Comparison of ENCODE assay signal across 8 cellular contexts in the genomic region with DNA sequence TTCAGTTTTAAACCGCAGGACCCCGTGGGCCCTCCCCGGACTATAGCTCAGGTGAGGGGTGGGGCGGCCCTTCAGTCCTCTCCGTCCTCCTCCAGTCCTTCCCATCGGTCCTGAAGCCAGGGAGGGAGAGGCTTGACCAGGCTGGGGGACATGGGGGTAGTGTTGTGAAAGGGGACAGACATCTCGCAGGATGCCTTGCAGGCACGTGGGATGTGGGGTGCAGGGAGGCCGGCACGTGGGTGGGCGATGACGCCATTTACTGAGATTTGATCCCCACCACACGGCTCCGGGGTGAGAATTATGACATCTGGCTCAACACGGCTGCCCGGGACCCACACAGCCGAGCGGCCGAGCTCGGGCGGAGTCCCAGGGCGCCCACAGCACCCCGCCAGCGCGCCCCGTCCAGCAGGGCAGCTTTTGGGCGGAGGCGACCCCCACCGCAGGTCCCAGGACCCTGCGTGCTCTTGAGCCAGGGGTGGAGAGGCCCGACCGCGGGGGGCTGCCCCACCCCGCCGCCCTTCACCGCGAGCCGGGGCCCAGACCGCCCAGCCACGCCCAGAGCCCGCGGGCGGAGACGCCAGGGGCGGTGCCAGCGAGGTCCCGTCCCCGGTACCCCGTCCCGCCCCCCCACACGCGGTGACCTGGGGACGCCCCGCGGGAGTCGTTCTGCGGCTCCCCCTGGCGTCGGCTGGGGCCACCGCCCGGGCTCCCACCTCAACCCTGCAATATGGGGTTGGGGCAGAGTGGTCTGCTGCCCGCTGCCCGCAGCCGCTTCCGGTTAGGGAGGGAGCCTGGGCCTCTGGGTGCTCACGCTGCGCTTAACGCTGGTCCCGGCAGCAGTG.
DNase-seq lines count a peak whose midpoint lies in the region; ATAC-seq and TF ChIP-seq lines count a peak whose summit lies in the region.

No MANE protein-coding gene starts in this region.

- no peaks in the 10 kb centered on the region for H3K4me1 ChIP-seq in iPS-20b (ENCODE audit: insufficient read depth, low read length)

- no peak overlapping the region for H3K27ac Mint-ChIP-seq in activated naive CD8-positive, alpha-beta T cell treated with anti-CD3 and anti-CD28 coated beads, Interleukin-2, amount 50 U/mL, for 24 hours

- no peaks in the 10 kb centered on the region for H3K9me3 Mint-ChIP-seq in activated naive CD8-positive, alpha-beta T cell treated with anti-CD3 and anti-CD28 coated beads, Interleukin-2, amount 50 U/mL, for 24 hours

- H3K9me2 ChIP-seq in SU-DHL-6 (replicated peaks; ENCODE audit: insufficient read depth, low read length): no peaks in the 10 kb centered on the region

- peak overlapping the region; percentile 37 for H3K4me2 ChIP-seq in SU-DHL-6 (ENCODE audit: low read depth, low read length, poor library complexity, severe bottlenecking)

- no peaks in the 10 kb centered on the region for H3K36me3 Mint-ChIP-seq in activated naive CD8-positive, alpha-beta T cell treated with anti-CD3 and anti-CD28 coated beads, Interleukin-2, amount 50 U/mL, for 24 hours (ENCODE audit: low read depth)

- no peaks in the 10 kb centered on the region for H3K9me3 ChIP-seq in SU-DHL-6 (ENCODE audit: insufficient read depth, low read length)
- H3K9me3 ChIP-seq in iPS-20b (ENCODE audit: insufficient read depth, low read depth, low read length): no peaks in the 10 kb centered on the region

- peak; percentile 55 for ATAC-seq in HG03139 (IDR thresholded peaks at IDR 0.05; ENCODE audit: unreplicated experiment)
- peak; percentile 78 for ATAC-seq in activated naive CD8-positive, alpha-beta T cell treated with anti-CD3 and anti-CD28 coated beads, Interleukin-2, amount 50 U/mL, for 24 hours
- ATAC-seq in HG03521 (IDR thresholded peaks at IDR 0.05; ENCODE audit: unreplicated experiment): no peak

- peak; percentile 84 for DNase-seq in activated naive CD8-positive, alpha-beta T cell treated with anti-CD3 and anti-CD28 coated beads, Interleukin-2, amount 50 U/mL, for 24 hours
- peak; percentile 82 to 84 for DNase-seq in stimulated activated CD4-positive, alpha-beta T cell treated with anti-CD3 and anti-CD28 coated beads, Interleukin-2, amount 100 ng/mL, for 24 hours
- no peak for DNase-seq in OCI-M2 (lab: John Stamatoyannopoulos, UW; ENCODE audit: unreplicated experiment)

- H3K9ac ChIP-seq in SU-DHL-6 (ENCODE audit: low read length) (peak overlapping the region; percentile 24; the same call in 1 of the 2 replicates), iPS-20b (ENCODE audit: low read depth, low read length) (no peak overlapping the region)

- H3K36me3 ChIP-seq in SU-DHL-6 (ENCODE audit: low read length) (no peaks in the 10 kb centered on the region), iPS-20b (ENCODE audit: insufficient read depth, low read depth, low read length) (no peaks in the 10 kb centered on the region)

- no peak overlapping the region for H3K27ac ChIP-seq in SU-DHL-6 (ENCODE audit: low read depth, low read length)
- no peak overlapping the region for H3K27ac ChIP-seq in iPS-20b (ENCODE audit: low read length)

- H3K4me1 Mint-ChIP-seq in activated naive CD8-positive, alpha-beta T cell treated with anti-CD3 and anti-CD28 coated beads, Interleukin-2, amount 50 U/mL, for 24 hours: peaks cover 4% of the 10 kb centered on the region

- no peaks in the 10 kb centered on the region for H3K79me2 ChIP-seq in SU-DHL-6 (ENCODE audit: insufficient read depth, low read length)

- TF ChIP-seq CTCF in GM12874 (IDR thresholded peaks at IDR 0.05; ENCODE audit: insufficient read depth, low read depth, low read length): peak; percentile 77
- peak; percentile 55 for TF ChIP-seq CTCF in SU-DHL-6 (IDR thresholded peaks at IDR 0.05; ENCODE audit: insufficient read depth, low read length, poor library complexity, severe bottlenecking)

- no peaks in the 10 kb centered on the region for H4K20me1 ChIP-seq in SU-DHL-6 (ENCODE audit: low read depth, low read length)

- peak overlapping the region; percentile 54 for H2AFZ ChIP-seq in SU-DHL-6 (ENCODE audit: low read depth, low read length, severe bottlenecking)

- peaks cover 9% of the 10 kb centered on the region for H3K27me3 Mint-ChIP-seq in activated naive CD8-positive, alpha-beta T cell treated with anti-CD3 and anti-CD28 coated beads, Interleukin-2, amount 50 U/mL, for 24 hours

- H3K4me3 ChIP-seq in SU-DHL-6 (ENCODE audit: insufficient read depth, low read length, poor library complexity, severe bottlenecking) (no peak overlapping the region), iPS-20b (ENCODE audit: low read length) (peak overlapping the region; percentile 58; the same call in 1 of the 2 replicates)

- H3K27me3 ChIP-seq in SU-DHL-6 (ENCODE audit: low read length) (no peaks in the 10 kb centered on the region), iPS-20b (ENCODE audit: insufficient read depth, low read length) (peaks cover 20% of the 10 kb centered on the region)

- peak overlapping the region; percentile 45 for H3K4me3 Mint-ChIP-seq in activated naive CD8-positive, alpha-beta T cell treated with anti-CD3 and anti-CD28 coated beads, Interleukin-2, amount 50 U/mL, for 24 hours

- H3F3A ChIP-seq in SU-DHL-6 (ENCODE audit: insufficient read depth): no peaks in the 10 kb centered on the region
